Comparison of ENCODE assay signal across 33 cellular contexts in the genomic region with DNA sequence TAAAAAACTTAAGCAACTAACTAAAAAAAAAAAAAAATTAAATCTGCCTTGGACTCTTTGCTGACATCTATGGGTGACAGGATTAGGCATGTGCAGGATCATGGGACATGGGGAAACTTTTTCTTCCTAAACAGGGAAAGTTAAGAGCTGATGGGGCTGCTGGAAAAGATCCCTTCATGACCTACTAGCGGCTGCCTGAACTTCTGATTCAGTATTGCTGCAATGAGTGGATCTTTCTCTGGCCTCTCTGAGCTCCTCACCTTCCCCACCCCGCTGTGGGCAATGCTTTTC. TPM values are rescaled to one million over a fixed set of nuclear protein-coding genes. Genes with fewer than 3 reads are reported as not detected.
"Had no signal": no experiment of that assay in that cellular context is flagged by ENCODE, and none has a peak within 500 bp of the region (broad histone marks: within the 10 kb centered on the region; RNA-seq: fewer than 3 reads in every experiment).

No MANE protein-coding gene starts in this region.

- H3K9ac ChIP-seq: SK-N-SH had no signal

- ATAC-seq: activated T-cell treated with anti-CD3 and anti-CD28 coated beads, Interleukin-2, amount 50 U/mL, for 4 hours; PC-3 had no signal

- H3K27me3 ChIP-seq: ascending aorta, Peyer's patch, SJSA1 had no signal

- H3K9me3 ChIP-seq: ascending aorta had no signal

- H3K27ac ChIP-seq: ascending aorta, Peyer's patch, SJSA1 had no signal

- H3K4me3 ChIP-seq: ascending aorta, Peyer's patch, SJSA1 had no signal

- DNase-seq: activated B cell treated with CpG ODN at 0.5 μM for 24 hours; activated CD4-positive, alpha-beta memory T cell treated with anti-CD3 and anti-CD28 coated beads for 36 hours; activated CD4-positive, alpha-beta T cell treated with anti-CD3 and anti-CD28 coated beads for 4 hours; activated CD4-positive, alpha-beta T cell treated with anti-CD3 and anti-CD28 coated beads, Interleukin-2, amount 50 U/mL, for 1 hour; activated CD4-positive, CD25-positive, alpha-beta regulatory T cell treated with anti-CD3 and anti-CD28 coated beads, Interleukin-2, amount 50 U/mL, for 72 hours; activated CD8-positive, alpha-beta memory T cell treated with anti-CD3 and anti-CD28 coated beads, Interleukin-2, amount 50 U/mL, for 4 hours; activated naive CD4-positive, alpha-beta T cell treated with anti-CD3 and anti-CD28 coated beads, Interleukin-2, amount 10 ng/mL, durations not matched to agents 7 days and 5 days; activated T-cell treated with anti-CD3 and anti-CD28 coated beads for 4 hours; activated T-cell treated with anti-CD3 and anti-CD28 coated beads, Interleukin-2, amount 50 U/mL, for 4 hours; amygdala; Kasumi-1; KG1; MM.1S; MV-4-11; NCI-H1092; NCI-H1436 treated with DMSO at 0.1 percent for 48 hours; NCI-H187; NCI-H2029 treated with DMSO at 0.1 percent for 48 hours; NCI-H2171 treated with DMSO at 0.1 percent for 48 hours; NCI-H2227 treated with DMSO at 0.1 percent for 48 hours; NCI-H446; NCI-H510A treated with DMSO at 0.1 percent for 48 hours; NCI-H526 treated with DMSO at 0.1 percent for 48 hours; NCI-H82; PC-3; Peyer's patch; RPMI8226; SHP77 treated with DMSO at 0.1 percent for 48 hours; SK-N-SH had no signal

- H3K4me1 ChIP-seq: ascending aorta, Peyer's patch, SJSA1 had no signal

- H3K36me3 ChIP-seq: ascending aorta, Peyer's patch, SJSA1 had no signal

RNA-seq across cellular contexts. Expression of a gene that starts 25.0 kb away (rescaled TPM):
- total RNA-seq: activated B cell treated with CpG ODN at 0.5 μM for 24 hours; activated CD4-positive, alpha-beta memory T cell treated with anti-CD3 and anti-CD28 coated beads for 36 hours; activated T-cell treated with anti-CD3 and anti-CD28 coated beads, Interleukin-2, amount 50 U/mL, for 4 hours; activated T-helper 1 cell treated with anti-CD3 and anti-CD28 coated beads, Interleukin-12 subunit alpha, Interleukin-12 subunit beta, Interleukin-2, Interleukin-4 antibody, amounts not matched to agents 30 ng/mL and 10 ng/mL and 1 ng/mL, durations not matched to agents 14 hours and 24 hours and 36 hours; ascending aorta; cardiac septum; PC-3; Peyer's patch; SJSA1 had no signal

RNA-seq across cellular contexts. Expression of a gene that starts 35.1 kb away (rescaled TPM):
- total RNA-seq: activated B cell treated with CpG ODN at 0.5 μM for 24 hours; activated CD4-positive, alpha-beta memory T cell treated with anti-CD3 and anti-CD28 coated beads for 36 hours; activated T-cell treated with anti-CD3 and anti-CD28 coated beads, Interleukin-2, amount 50 U/mL, for 4 hours; activated T-helper 1 cell treated with anti-CD3 and anti-CD28 coated beads, Interleukin-12 subunit alpha, Interleukin-12 subunit beta, Interleukin-2, Interleukin-4 antibody, amounts not matched to agents 30 ng/mL and 10 ng/mL and 1 ng/mL, durations not matched to agents 14 hours and 24 hours and 36 hours; ascending aorta; cardiac septum; PC-3; Peyer's patch; SJSA1 had no signal

RNA-seq across cellular contexts. Expression of a gene that starts 42.5 kb away (rescaled TPM):
- total RNA-seq: activated B cell treated with CpG ODN at 0.5 μM for 24 hours; activated CD4-positive, alpha-beta memory T cell treated with anti-CD3 and anti-CD28 coated beads for 36 hours; activated T-cell treated with anti-CD3 and anti-CD28 coated beads, Interleukin-2, amount 50 U/mL, for 4 hours; activated T-helper 1 cell treated with anti-CD3 and anti-CD28 coated beads, Interleukin-12 subunit alpha, Interleukin-12 subunit beta, Interleukin-2, Interleukin-4 antibody, amounts not matched to agents 30 ng/mL and 10 ng/mL and 1 ng/mL, durations not matched to agents 14 hours and 24 hours and 36 hours; ascending aorta; cardiac septum; PC-3; Peyer's patch; SJSA1 had no signal

RNA-seq across cellular contexts. Expression of a gene that starts 55.6 kb away (rescaled TPM):
- total RNA-seq: activated B cell treated with CpG ODN at 0.5 μM for 24 hours; activated CD4-positive, alpha-beta memory T cell treated with anti-CD3 and anti-CD28 coated beads for 36 hours; activated T-cell treated with anti-CD3 and anti-CD28 coated beads, Interleukin-2, amount 50 U/mL, for 4 hours; activated T-helper 1 cell treated with anti-CD3 and anti-CD28 coated beads, Interleukin-12 subunit alpha, Interleukin-12 subunit beta, Interleukin-2, Interleukin-4 antibody, amounts not matched to agents 30 ng/mL and 10 ng/mL and 1 ng/mL, durations not matched to agents 14 hours and 24 hours and 36 hours; ascending aorta; cardiac septum; PC-3; Peyer's patch; SJSA1 had no signal
